In the genomic region with DNA sequence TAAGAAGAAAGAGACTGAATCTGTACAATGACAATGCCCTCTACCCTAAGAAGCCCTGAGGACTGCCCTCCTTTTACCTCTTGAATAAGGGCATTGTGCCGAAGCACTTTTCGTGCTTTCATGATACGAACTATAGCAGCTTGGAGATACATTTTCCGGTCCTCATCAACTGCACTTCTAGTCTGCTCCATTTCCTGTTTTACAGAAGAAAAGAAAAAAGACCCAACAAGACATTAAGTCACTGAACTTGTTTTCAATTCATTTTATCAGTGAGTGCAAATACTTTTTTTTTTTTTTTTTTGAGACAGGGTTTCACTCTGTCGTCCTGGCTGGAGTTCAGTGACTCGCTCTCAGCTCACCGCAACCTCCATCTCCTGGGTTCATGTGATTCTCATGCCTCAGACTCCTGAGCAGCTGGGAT, we compare ENCODE assay signal across 19 cellular contexts.
DNase-seq lines count a peak whose midpoint lies in the region; ATAC-seq and TF ChIP-seq lines count a peak whose summit lies in the region.
"Had no signal": no experiment of that assay in that cellular context is flagged by ENCODE, and none has a peak within 500 bp of the region (broad histone marks: within the 10 kb centered on the region; RNA-seq: fewer than 3 reads in every experiment).

No MANE protein-coding gene starts in this region.

- TF ChIP-seq CTCF in thyroid gland (IDR thresholded peaks at IDR 0.05), result no peak

- H3K4me1 Mint-ChIP-seq in activated T-cell treated with anti-CD3 and anti-CD28 coated beads, Interleukin-2, amount 50 U/mL, for 24 hours (ENCODE audit: low read depth), result peaks cover 23% of the 10 kb centered on the region

- H3K4me3 Mint-ChIP-seq in activated T-cell treated with anti-CD3 and anti-CD28 coated beads, Interleukin-2, amount 50 U/mL, for 24 hours, result peak overlapping the region; percentile 6

- no peaks in the 10 kb centered on the region for H3K27me3 Mint-ChIP-seq in activated T-cell treated with anti-CD3 and anti-CD28 coated beads, Interleukin-2, amount 50 U/mL, for 24 hours

- no peak for TF ChIP-seq POLR2A in thyroid gland (IDR thresholded peaks at IDR 0.05)

- peak; percentile 20 to 68 for ATAC-seq in activated naive CD4-positive, alpha-beta T cell treated with anti-CD3 and anti-CD28 coated beads, Interleukin-2, amount 50 U/mL, for 72 hours
- ATAC-seq: body of pancreas, right cardiac atrium had no signal

- H3K27ac ChIP-seq in thyroid gland, result no peak overlapping the region
- H3K27ac ChIP-seq: body of pancreas, esophagus muscularis mucosa, hepatocyte had no signal

- H3K4me1 ChIP-seq in thyroid gland, result no peaks in the 10 kb centered on the region
- H3K4me1 ChIP-seq: body of pancreas, Caco-2, esophagus muscularis mucosa had no signal

- DNase-seq in activated T-cell treated with anti-CD3 and anti-CD28 coated beads, Interleukin-2, amount 50 U/mL, for 24 hours, result no peak
- no peak for DNase-seq in activated T-cell treated with anti-CD3 and anti-CD28 coated beads, Interleukin-2, amount 50 U/mL, for 48 hours
- peak; percentile 53 for DNase-seq in MG63
- no peak for DNase-seq in activated naive CD4-positive, alpha-beta T cell treated with anti-CD3 and anti-CD28 coated beads, Interleukin-2, amount 50 U/mL, for 72 hours (ENCODE audit: low spot score in 2 of 2)
- DNase-seq in kidney tubule cell (ENCODE audit: low spot score), result peak; percentile 49
- no peak for DNase-seq in G401 (ENCODE audit: low spot score)
- DNase-seq in DMS53 (lab: John Stamatoyannopoulos, UW), result no peak
- no peak for DNase-seq in thyroid gland
- DNase-seq: activated effector memory CD4-positive, alpha-beta T cell treated with anti-CD3 and anti-CD28 coated beads, Interleukin-2, amount 50 U/mL, for 16 hours; body of pancreas; Caco-2; GOT3; Kasumi-1; NCI-H1436; NCI-H2227 treated with DMSO at 0.1 percent for 48 hours; right cardiac atrium; stimulated activated CD4-positive, alpha-beta T cell treated with anti-CD3 and anti-CD28 coated beads, Interleukin-1b, Interleukin-23, amount 100 ng/mL, for 48 hours had no signal

- H3K36me3 ChIP-seq in MG63 (peaks cover 45% of the 10 kb centered on the region), thyroid gland (peaks cover 0 to 10% of the 10 kb centered on the region in 2 donors)

- H3K4me3 ChIP-seq in MG63, result no peak overlapping the region
- no peak overlapping the region for H3K4me3 ChIP-seq in thyroid gland (replicated peaks in 1 of 3)
- H3K4me3 ChIP-seq: body of pancreas, esophagus muscularis mucosa, hepatocyte had no signal

- no peaks in the 10 kb centered on the region for H3K27me3 ChIP-seq in MG63
- H3K27me3 ChIP-seq in thyroid gland, result no peaks in the 10 kb centered on the region
- H3K27me3 ChIP-seq: body of pancreas, esophagus muscularis mucosa, hepatocyte had no signal

- H3K9me3 ChIP-seq in MG63 (no peaks in the 10 kb centered on the region), thyroid gland (no peaks in the 10 kb centered on the region)
- H3K9me3 ChIP-seq: body of pancreas, Caco-2, esophagus muscularis mucosa had no signal

- intact Hi-C loops in thyroid gland (cut with DNase I), result no loop called here

- peak overlapping the region; percentile 73 for H3K27ac Mint-ChIP-seq in activated T-cell treated with anti-CD3 and anti-CD28 coated beads, Interleukin-2, amount 50 U/mL, for 24 hours
- peak overlapping the region; percentile 54 to 93 for H3K27ac Mint-ChIP-seq in activated naive CD4-positive, alpha-beta T cell treated with anti-CD3 and anti-CD28 coated beads, Interleukin-2, amount 50 U/mL, for 72 hours

- peaks cover 76% of the 10 kb centered on the region for H3K36me3 Mint-ChIP-seq in activated T-cell treated with anti-CD3 and anti-CD28 coated beads, Interleukin-2, amount 50 U/mL, for 24 hours (ENCODE audit: low read depth)
- peaks cover 4 to 27% of the 10 kb centered on the region in 2 donors for H3K36me3 Mint-ChIP-seq in activated naive CD4-positive, alpha-beta T cell treated with anti-CD3 and anti-CD28 coated beads, Interleukin-2, amount 50 U/mL, for 72 hours

- 91 to 96% methylated on average over 7 of the region's 7 CpGs for WGBS in thyroid gland, 2 donors

- no peaks in the 10 kb centered on the region for H3K9me3 Mint-ChIP-seq in activated T-cell treated with anti-CD3 and anti-CD28 coated beads, Interleukin-2, amount 50 U/mL, for 24 hours
- no peaks in the 10 kb centered on the region for H3K9me3 Mint-ChIP-seq in activated naive CD4-positive, alpha-beta T cell treated with anti-CD3 and anti-CD28 coated beads, Interleukin-2, amount 50 U/mL, for 72 hours

- in situ Hi-C loops in G401 (cut with HindIII; ENCODE audit: low sequenced_read_pairs), result no loop called here

Comparison
In these comparisons a context has a peak if more than half of its experiments do, and no peak if none do; other contexts are left out.
1. DNase-seq: peak in MG63 (single experiment) and kidney tubule cell (single experiment); none in activated T-cell treated with anti-CD3 and anti-CD28 coated beads, Interleukin-2, amount 50 U/mL, for 24 hours (single experiment), activated T-cell treated with anti-CD3 and anti-CD28 coated beads, Interleukin-2, amount 50 U/mL, for 48 hours (0 of 2), activated naive CD4-positive, alpha-beta T cell treated with anti-CD3 and anti-CD28 coated beads, Interleukin-2, amount 50 U/mL, for 72 hours (0 of 2), G401 (single experiment), DMS53 (single experiment) and thyroid gland (0 of 2).